Comparison of ENCODE assay signal across 9 cellular contexts in genomic region chr22:24284747-24285203, GRCh38. TPM values are rescaled to one million over a fixed set of nuclear protein-coding genes. Genes with fewer than 3 reads are reported as not detected.
DNase-seq lines count a peak whose midpoint lies in the region; ATAC-seq and TF ChIP-seq lines count a peak whose summit lies in the region.
"Had no signal": no experiment of that assay in that cellular context is flagged by ENCODE, and none has a peak within 500 bp of the region (broad histone marks: within the 10 kb centered on the region; RNA-seq: fewer than 3 reads in every experiment).

No MANE protein-coding gene starts in this region.

- no peaks in the 10 kb centered on the region for H3K36me3 Mint-ChIP-seq in natural killer cell treated with Interleukin-12 subunit alpha and Interleukin-12 subunit beta and Interleukin-15 and Interleukin-18, amount 100 ng/mL, for 72 hours
- no peaks in the 10 kb centered on the region for H3K36me3 Mint-ChIP-seq in natural killer cell
- peaks cover 5% of the 10 kb centered on the region for H3K36me3 Mint-ChIP-seq in activated T-helper 17 cell treated with anti-CD3 and anti-CD28 coated beads, Interleukin-2, amount 50 U/mL, for 72 hours (ENCODE audit: low read depth)

- 68 to 80% methylated on average over 2 of the region's 2 CpGs for WGBS in upper lobe of left lung, 2 donors

- H3K36me3 ChIP-seq in upper lobe of left lung = no peaks in the 10 kb centered on the region

- H3K9me3 ChIP-seq in upper lobe of left lung = no peaks in the 10 kb centered on the region

- TF ChIP-seq EP300 in upper lobe of left lung (IDR thresholded peaks at IDR 0.05) = no peak

- intact Hi-C loops in natural killer cell (cut with micrococcal nuclease) = no loop called here

- peaks cover 14 to 36% (median 26%) of the 10 kb centered on the region in 4 donors for H3K4me1 ChIP-seq in upper lobe of left lung

- peak overlapping the region; percentile 16 to 44 (median 28) for H3K27ac ChIP-seq in upper lobe of left lung

- no peaks in the 10 kb centered on the region for H3K27me3 ChIP-seq in upper lobe of left lung

- peak overlapping the region; percentile 12 to 41 for H3K27ac Mint-ChIP-seq in natural killer cell treated with Interleukin-12 subunit alpha and Interleukin-12 subunit beta and Interleukin-15 and Interleukin-18, amount 100 ng/mL, for 72 hours
- peak overlapping the region in 1 of 2 donors; percentile 11 for H3K27ac Mint-ChIP-seq in natural killer cell
- H3K27ac Mint-ChIP-seq in activated T-helper 17 cell treated with anti-CD3 and anti-CD28 coated beads, Interleukin-2, amount 50 U/mL, for 72 hours = peak overlapping the region; percentile 83

- no peak overlapping the region for H3K4me3 ChIP-seq in upper lobe of left lung

- H3K9me3 Mint-ChIP-seq in natural killer cell treated with Interleukin-12 subunit alpha and Interleukin-12 subunit beta and Interleukin-15 and Interleukin-18, amount 100 ng/mL, for 72 hours = no peaks in the 10 kb centered on the region
- H3K9me3 Mint-ChIP-seq in natural killer cell = no peaks in the 10 kb centered on the region
- no peaks in the 10 kb centered on the region for H3K9me3 Mint-ChIP-seq in activated T-helper 17 cell treated with anti-CD3 and anti-CD28 coated beads, Interleukin-2, amount 50 U/mL, for 72 hours

- peak in 1 of 2 donors; percentile 54 for ATAC-seq in natural killer cell treated with Interleukin-12 subunit alpha and Interleukin-12 subunit beta and Interleukin-15 and Interleukin-18, amount 100 ng/mL, for 72 hours
- ATAC-seq in natural killer cell (no peak), upper lobe of left lung (ENCODE audit: low FRiP score in 2 of 2) (no peak), GM18858 (IDR thresholded peaks at IDR 0.05; ENCODE audit: unreplicated experiment) (no peak)
- peak; percentile 78 for ATAC-seq in activated T-helper 17 cell treated with anti-CD3 and anti-CD28 coated beads, Interleukin-2, amount 50 U/mL, for 72 hours (replicated peaks)

- TF ChIP-seq POLR2A in upper lobe of left lung (IDR thresholded peaks at IDR 0.05) = no peak

- TF ChIP-seq CTCF in natural killer cell (IDR thresholded peaks at IDR 0.05) (no peak), upper lobe of left lung (IDR thresholded peaks at IDR 0.05) (no peak)

- no peak for DNase-seq in natural killer cell treated with Interleukin-12 subunit alpha and Interleukin-12 subunit beta and Interleukin-15 and Interleukin-18, amount 100 ng/mL, for 72 hours (ENCODE audit: low spot score)
- DNase-seq in natural killer cell (no peak), hepatic stellate cell (ENCODE audit: low spot score) (peak; percentile 35), upper lobe of left lung (no peak), HT-29 (ENCODE audit: low spot score) (no peak), 8988T (no peak)
- DNase-seq: NCI-H1417 had no signal

- peaks cover 31 to 47% of the 10 kb centered on the region in 2 donors for H3K4me1 Mint-ChIP-seq in natural killer cell treated with Interleukin-12 subunit alpha and Interleukin-12 subunit beta and Interleukin-15 and Interleukin-18, amount 100 ng/mL, for 72 hours (ENCODE audit: low read depth in 2 of 2)
- peaks cover 39 to 51% of the 10 kb centered on the region in 2 donors for H3K4me1 Mint-ChIP-seq in natural killer cell
- peaks cover 32% of the 10 kb centered on the region for H3K4me1 Mint-ChIP-seq in activated T-helper 17 cell treated with anti-CD3 and anti-CD28 coated beads, Interleukin-2, amount 50 U/mL, for 72 hours

- peak overlapping the region; percentile 50 for H3K4me3 Mint-ChIP-seq in natural killer cell treated with Interleukin-12 subunit alpha and Interleukin-12 subunit beta and Interleukin-15 and Interleukin-18, amount 100 ng/mL, for 72 hours
- no peak overlapping the region for H3K4me3 Mint-ChIP-seq in natural killer cell
- H3K4me3 Mint-ChIP-seq in activated T-helper 17 cell treated with anti-CD3 and anti-CD28 coated beads, Interleukin-2, amount 50 U/mL, for 72 hours = peak overlapping the region; percentile 59

- no peaks in the 10 kb centered on the region for H3K27me3 Mint-ChIP-seq in natural killer cell treated with Interleukin-12 subunit alpha and Interleukin-12 subunit beta and Interleukin-15 and Interleukin-18, amount 100 ng/mL, for 72 hours
- no peaks in the 10 kb centered on the region for H3K27me3 Mint-ChIP-seq in natural killer cell (ENCODE audit: low read depth in 2 of 2)
- no peaks in the 10 kb centered on the region for H3K27me3 Mint-ChIP-seq in activated T-helper 17 cell treated with anti-CD3 and anti-CD28 coated beads, Interleukin-2, amount 50 U/mL, for 72 hours

RNA-seq across cellular contexts. Expression of gene SPECC1L, which starts 14.1 kb away (rescaled TPM):
- 100 to 1,000 TPM in 1 of 2 donors, 10 to 100 TPM in 1; 70.0 to 114 TPM for total RNA-seq in natural killer cell treated with Interleukin-12 subunit alpha and Interleukin-12 subunit beta and Interleukin-15 and Interleukin-18, amount 100 ng/mL, for 72 hours
- 10 to 100 TPM; 46.1 to 52.9 (median 48.5) TPM for total RNA-seq in natural killer cell
- total RNA-seq in activated T-helper 17 cell treated with anti-CD3 and anti-CD28 coated beads, Interleukin-2, amount 50 U/mL, for 72 hours = 10 to 100 TPM; 25.7 to 42.2 TPM
- total RNA-seq in upper lobe of left lung = 10 to 100 TPM; 37.7 to 80.6 (median 62.3) TPM
- 9.5 and 11.8 TPM in 2 replicates for total RNA-seq in HT-29 (2014; rRNA removed; shearing (Covaris generic))

RNA-seq across cellular contexts. Expression of gene GGT5, which starts 39.9 kb away (rescaled TPM):
- total RNA-seq in natural killer cell treated with Interleukin-12 subunit alpha and Interleukin-12 subunit beta and Interleukin-15 and Interleukin-18, amount 100 ng/mL, for 72 hours = under 1 TPM; 0.33 to 0.42 TPM
- not detected for total RNA-seq in natural killer cell
- under 1 TPM in 1 of 2 donors, not detected in 1; 0.19 TPM for total RNA-seq in activated T-helper 17 cell treated with anti-CD3 and anti-CD28 coated beads, Interleukin-2, amount 50 U/mL, for 72 hours
- 10 to 100 TPM in 5 of 6 donors, 1 to 10 TPM in 1; 4.2 to 47.4 (median 29.6) TPM for total RNA-seq in upper lobe of left lung
- 0.10 TPM in 1 of 2 replicates, not detected in the other for total RNA-seq in HT-29 (2014; rRNA removed; shearing (Covaris generic))
